8 cellular contexts compared by ENCODE assay signal in the genomic region with DNA sequence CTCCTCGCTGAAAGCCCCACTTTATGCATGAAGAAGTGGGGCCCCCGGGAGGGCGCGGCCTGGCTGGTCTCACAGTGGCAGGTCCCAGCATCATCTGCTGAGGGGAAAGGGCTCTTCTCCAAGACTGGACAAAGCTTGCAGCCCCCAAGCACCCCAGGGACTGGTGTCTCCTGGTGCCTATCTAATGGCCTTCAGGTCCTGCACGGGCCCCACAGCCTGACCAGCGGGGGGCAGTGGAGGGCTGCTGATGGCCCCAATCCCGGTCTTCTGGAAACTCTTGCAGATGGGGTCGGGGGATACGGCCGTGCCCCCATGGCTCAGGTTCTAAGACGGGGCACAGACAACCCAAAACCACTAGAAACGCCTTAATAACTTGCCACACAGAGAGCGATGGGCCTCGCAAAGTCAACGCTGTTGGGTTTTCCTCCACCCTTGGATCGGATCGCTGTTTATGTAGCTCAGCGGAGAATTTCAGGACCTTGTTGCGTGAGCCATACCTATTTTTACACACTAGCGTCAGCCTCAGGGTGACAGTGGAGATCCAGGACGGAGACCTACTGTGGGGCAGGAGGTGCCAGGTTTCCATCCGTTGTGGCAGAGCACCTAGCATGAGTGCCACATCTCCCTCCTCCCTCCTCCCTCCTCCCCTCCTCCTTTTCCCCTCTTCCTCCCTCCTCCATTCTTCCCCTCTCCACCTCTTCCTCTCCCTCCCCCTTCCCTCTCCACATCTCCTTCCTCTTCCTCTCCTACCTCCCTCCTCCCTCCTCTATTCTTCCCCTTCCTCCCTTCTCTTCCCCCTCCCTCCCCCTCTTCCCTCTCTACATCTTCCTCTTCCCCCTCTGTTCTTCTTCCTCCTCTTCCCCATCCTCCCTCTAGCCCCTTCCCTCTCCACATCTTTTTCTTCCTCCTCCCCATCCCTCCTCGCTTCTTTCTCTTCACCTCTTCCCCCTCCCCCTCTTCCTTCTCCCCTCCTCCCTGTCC.
DNase-seq lines count a peak whose midpoint lies in the region; ATAC-seq and TF ChIP-seq lines count a peak whose summit lies in the region.

No MANE protein-coding gene starts in this region.

- H3K36me3 ChIP-seq in RWPE2 (ENCODE audit: low read depth): no peaks in the 10 kb centered on the region

- H3K4me1 Mint-ChIP-seq in immature natural killer cell: peaks cover 0 to 16% of the 10 kb centered on the region in 2 donors

- peaks cover 0 to 6% (median 4%) of the 10 kb centered on the region in 3 donors for H3K27me3 Mint-ChIP-seq in immature natural killer cell (ENCODE audit: low read depth in 3 of 3)

- H3K4me3 ChIP-seq in RWPE2 (ENCODE audit: severe bottlenecking) (no peak overlapping the region), retinal pigment epithelial cell (ENCODE audit: low read length) (no peak overlapping the region)

- no peaks in the 10 kb centered on the region for H3K9me3 Mint-ChIP-seq in immature natural killer cell

- H3K27ac ChIP-seq in RWPE2 (ENCODE audit: poor library complexity, severe bottlenecking): no peak overlapping the region

- TF ChIP-seq CTCF in RWPE2 (IDR thresholded peaks at IDR 0.05; ENCODE audit: poor library complexity, severe bottlenecking) (peak; percentile 35), retinal pigment epithelial cell (conservative IDR thresholded peaks at IDR 0.05; ENCODE audit: low read depth, low read length) (peak; percentile 78)

- H3K4me1 ChIP-seq in RWPE2 (ENCODE audit: insufficient read depth, poor library complexity, severe bottlenecking): no peaks in the 10 kb centered on the region

- H3K9me3 ChIP-seq in RWPE2 (ENCODE audit: severe bottlenecking): no peaks in the 10 kb centered on the region

- no peak overlapping the region for H3K4me3 Mint-ChIP-seq in immature natural killer cell

- 0 out of 3 replicates have a peak, but pooled peaks have one; percentile 21 for ATAC-seq in RWPE2 (ENCODE audit: low read depth)
- ATAC-seq in GM21526 (IDR thresholded peaks at IDR 0.05; ENCODE audit: low FRiP score, unreplicated experiment): no peak

- DNase-seq in activated CD4-positive, alpha-beta T cell treated with anti-CD3 and anti-CD28 coated beads for 48 hours: peak; percentile 41
- DNase-seq in activated CD4-positive, alpha-beta T cell treated with anti-CD3 and anti-CD28 coated beads, Interleukin-2, amount 50 U/mL, for 1 hour: no peak
- DNase-seq in RWPE2 (ENCODE audit: low spot score): no peak
- peak; percentile 63 for DNase-seq in globus pallidus (ENCODE audit: low spot score)
- no peak for DNase-seq in retinal pigment epithelial cell (ENCODE audit: low read depth)
- DNase-seq in NCI-H2227 treated with DMSO at 0.1 percent for 48 hours (lab: John Stamatoyannopoulos, UW): no peak
- no peak for DNase-seq in immature natural killer cell

- no peaks in the 10 kb centered on the region for H3K27me3 ChIP-seq in RWPE2 (ENCODE audit: insufficient read depth, poor library complexity, severe bottlenecking)

- no peaks in the 10 kb centered on the region for H3K36me3 Mint-ChIP-seq in immature natural killer cell

- no peak overlapping the region for H3K27ac Mint-ChIP-seq in immature natural killer cell

Comparison
In these comparisons a context has a peak if more than half of its experiments do, and no peak if none do; other contexts are left out.
1. DNase-seq: peak in activated CD4-positive, alpha-beta T cell treated with anti-CD3 and anti-CD28 coated beads for 48 hours (single experiment) and globus pallidus (single experiment); none in activated CD4-positive, alpha-beta T cell treated with anti-CD3 and anti-CD28 coated beads, Interleukin-2, amount 50 U/mL, for 1 hour (single experiment), RWPE2 (single experiment), retinal pigment epithelial cell (single experiment), NCI-H2227 treated with DMSO at 0.1 percent for 48 hours (single experiment) and immature natural killer cell (0 of 3).